1 cellular context compared by ENCODE assay signal in genomic region chr2:59932341-59932740, GRCh38.
TF ChIP-seq lines count a peak whose summit lies in the region.

No MANE protein-coding gene starts in this region.

TF ChIP-seq in GM23338, 12 proteins besides CTCF, POLR2A, EP300 and RAD21 (continued from another document):
- TF ChIP-seq ZNF462 (CRISPR knock-in tag; IDR thresholded peaks at IDR 0.05) (no peak), EZH2 (IDR thresholded peaks at IDR 0.05; ENCODE audit: low read depth, unreplicated experiment) (no peak), EZH2phosphoT487 (IDR thresholded peaks at IDR 0.05; ENCODE audit: unreplicated experiment) (no peak), CREB1 (CRISPR knock-in tag; IDR thresholded peaks at IDR 0.05; ENCODE audit: low read depth) (no peak), ETS1 (IDR thresholded peaks at IDR 0.05) (no peak), POLR2AphosphoS5 (IDR thresholded peaks at IDR 0.05; ENCODE audit: low read depth) (no peak), NANOG (IDR thresholded peaks at IDR 0.05; ENCODE audit: borderline replicate concordance) (no peak), STAT1 (IDR thresholded peaks at IDR 0.05; ENCODE audit: unreplicated experiment) (no peak), REST (IDR thresholded peaks at IDR 0.05; ENCODE audit: unreplicated experiment) (no peak)
TF ChIP-seq in GM23338: peak in this region for 0.
